In the genomic region with DNA sequence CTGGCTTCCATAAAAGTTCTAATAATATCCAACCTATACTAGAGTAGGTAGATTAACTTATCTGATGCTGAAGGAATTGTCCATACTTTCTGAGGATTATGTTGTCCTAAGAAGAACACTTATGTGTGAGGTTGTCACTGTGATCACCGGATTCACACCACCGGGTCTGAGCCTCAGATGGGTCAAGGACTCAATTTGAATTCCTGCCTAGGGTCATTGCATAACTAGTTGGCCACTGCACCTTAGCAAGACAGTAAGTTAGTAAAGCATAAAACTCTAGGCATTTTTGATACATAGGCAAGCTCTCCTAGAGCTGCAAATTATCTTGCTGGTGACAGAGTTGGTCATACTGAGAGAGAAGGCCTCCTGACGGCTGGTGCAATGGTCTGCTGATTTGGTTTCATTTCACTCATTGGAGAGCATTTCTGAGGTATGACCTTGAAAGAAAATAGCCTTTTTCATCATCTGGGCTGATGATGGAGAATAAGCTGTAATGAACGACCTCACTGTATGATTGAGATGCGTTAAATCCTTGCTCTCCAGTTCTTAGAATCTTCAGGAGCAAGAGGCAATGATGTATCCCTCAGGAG, we compare ENCODE assay signal across 14 cellular contexts.
A peak's percentile ranks its signal among the peaks of the same experiment; 100 is the strongest.
DNase-seq lines count a peak whose midpoint lies in the region; ATAC-seq lines count a peak whose summit lies in the region.
"Had no signal": no experiment of that assay in that cellular context is flagged by ENCODE, and none has a peak within 500 bp of the region (broad histone marks: within the 10 kb centered on the region; RNA-seq: fewer than 3 reads in every experiment).

No MANE protein-coding gene starts in this region.

- ATAC-seq in GM18868 (IDR thresholded peaks at IDR 0.05; ENCODE audit: unreplicated experiment) (peak; percentile 83), GM21529 (IDR thresholded peaks at IDR 0.05; ENCODE audit: unreplicated experiment) (peak; percentile 85), HG03103 (IDR thresholded peaks at IDR 0.05; ENCODE audit: low read depth, unreplicated experiment) (peak; percentile 75)
- ATAC-seq in stimulated activated memory B cell treated with anti-CD40 and anti-IgM and Interleukin-4, amounts not matched to agents 10 μg/mL and 1 μg/mL and 100 μg/mL, for 72 hours = peak; percentile 65

- peaks cover 7% of the 10 kb centered on the region for H3K4me1 Mint-ChIP-seq in stimulated activated memory B cell treated with anti-CD40 and anti-IgM and Interleukin-4, amounts not matched to agents 10 μg/mL and 1 μg/mL and 100 μg/mL, for 72 hours
- H3K4me1 Mint-ChIP-seq: activated naive CD4-positive, alpha-beta T cell treated with anti-CD3 and anti-CD28 coated beads, Interleukin-2, amount 10 ng/mL, durations not matched to agents 7 days and 5 days had no signal

- H3K4me3 Mint-ChIP-seq in stimulated activated memory B cell treated with anti-CD40 and anti-IgM and Interleukin-4, amounts not matched to agents 10 μg/mL and 1 μg/mL and 100 μg/mL, for 72 hours = no peak overlapping the region
- H3K4me3 Mint-ChIP-seq: activated naive CD4-positive, alpha-beta T cell treated with anti-CD3 and anti-CD28 coated beads, Interleukin-2, amount 10 ng/mL, durations not matched to agents 7 days and 5 days; CD8-positive, alpha-beta memory T cell; endodermal cell; mesothelial cell of epicardium had no signal

- no peaks in the 10 kb centered on the region for H3K9me3 Mint-ChIP-seq in stimulated activated memory B cell treated with anti-CD40 and anti-IgM and Interleukin-4, amounts not matched to agents 10 μg/mL and 1 μg/mL and 100 μg/mL, for 72 hours

- DNase-seq in stimulated activated CD4-positive, alpha-beta T cell treated with anti-CD3 and anti-CD28 coated beads, Interleukin-15, amount 100 ng/mL, for 24 hours = no peak
- DNase-seq in middle frontal gyrus (ENCODE audit: extremely low spot score, low spot score) = no peak
- no peak for DNase-seq in Kasumi-1 (lab: John Stamatoyannopoulos, UW)
- DNase-seq: activated CD8-positive, alpha-beta memory T cell treated with anti-CD3 and anti-CD28 coated beads for 24 hours; activated naive CD4-positive, alpha-beta T cell treated with anti-CD3 and anti-CD28 coated beads, Interleukin-2, amount 10 ng/mL, durations not matched to agents 7 days and 5 days; CD8-positive, alpha-beta memory T cell; endodermal cell; foreskin melanocyte; NCI-H1930 had no signal

- H3K27ac Mint-ChIP-seq in stimulated activated memory B cell treated with anti-CD40 and anti-IgM and Interleukin-4, amounts not matched to agents 10 μg/mL and 1 μg/mL and 100 μg/mL, for 72 hours = no peak overlapping the region
- H3K27ac Mint-ChIP-seq: activated naive CD4-positive, alpha-beta T cell treated with anti-CD3 and anti-CD28 coated beads, Interleukin-2, amount 10 ng/mL, durations not matched to agents 7 days and 5 days; endodermal cell; mesothelial cell of epicardium had no signal

- H3K36me3 Mint-ChIP-seq in stimulated activated memory B cell treated with anti-CD40 and anti-IgM and Interleukin-4, amounts not matched to agents 10 μg/mL and 1 μg/mL and 100 μg/mL, for 72 hours = no peaks in the 10 kb centered on the region

- no peaks in the 10 kb centered on the region for H3K27me3 Mint-ChIP-seq in stimulated activated memory B cell treated with anti-CD40 and anti-IgM and Interleukin-4, amounts not matched to agents 10 μg/mL and 1 μg/mL and 100 μg/mL, for 72 hours
- H3K27me3 Mint-ChIP-seq: activated naive CD4-positive, alpha-beta T cell treated with anti-CD3 and anti-CD28 coated beads, Interleukin-2, amount 10 ng/mL, durations not matched to agents 7 days and 5 days; CD8-positive, alpha-beta memory T cell had no signal
